Comparison of ENCODE assay signal across 1 cellular context in the genomic region with DNA sequence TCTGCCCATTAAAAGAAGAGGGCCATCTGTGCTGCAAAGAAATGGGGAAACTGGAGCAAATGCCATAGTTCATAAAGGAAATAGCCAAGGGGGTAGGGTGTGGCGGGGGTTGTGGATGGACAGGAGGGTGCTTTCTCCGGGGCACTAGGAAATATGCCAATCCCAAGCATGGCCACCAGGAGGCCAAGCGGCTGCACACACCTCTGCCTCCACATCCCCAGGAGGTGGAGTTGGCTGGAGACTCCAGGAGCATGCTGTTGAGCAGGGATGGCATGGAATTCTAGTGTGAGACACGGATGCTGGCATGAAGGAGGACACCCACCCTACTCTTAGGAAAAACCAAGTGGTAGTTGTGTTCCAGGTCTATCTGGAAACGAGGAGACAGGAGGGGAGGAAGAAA.
TF ChIP-seq lines count a peak whose summit lies in the region.

No MANE protein-coding gene starts in this region.

TF ChIP-seq in WTC11, 78 proteins besides CTCF, POLR2A, EP300 and RAD21 (continued from another document):
- no peak for TF ChIP-seq ZNF512 (CRISPR knock-in tag; IDR thresholded peaks at IDR 0.05; ENCODE audit: borderline replicate concordance)
- TF ChIP-seq, protein P1, sequence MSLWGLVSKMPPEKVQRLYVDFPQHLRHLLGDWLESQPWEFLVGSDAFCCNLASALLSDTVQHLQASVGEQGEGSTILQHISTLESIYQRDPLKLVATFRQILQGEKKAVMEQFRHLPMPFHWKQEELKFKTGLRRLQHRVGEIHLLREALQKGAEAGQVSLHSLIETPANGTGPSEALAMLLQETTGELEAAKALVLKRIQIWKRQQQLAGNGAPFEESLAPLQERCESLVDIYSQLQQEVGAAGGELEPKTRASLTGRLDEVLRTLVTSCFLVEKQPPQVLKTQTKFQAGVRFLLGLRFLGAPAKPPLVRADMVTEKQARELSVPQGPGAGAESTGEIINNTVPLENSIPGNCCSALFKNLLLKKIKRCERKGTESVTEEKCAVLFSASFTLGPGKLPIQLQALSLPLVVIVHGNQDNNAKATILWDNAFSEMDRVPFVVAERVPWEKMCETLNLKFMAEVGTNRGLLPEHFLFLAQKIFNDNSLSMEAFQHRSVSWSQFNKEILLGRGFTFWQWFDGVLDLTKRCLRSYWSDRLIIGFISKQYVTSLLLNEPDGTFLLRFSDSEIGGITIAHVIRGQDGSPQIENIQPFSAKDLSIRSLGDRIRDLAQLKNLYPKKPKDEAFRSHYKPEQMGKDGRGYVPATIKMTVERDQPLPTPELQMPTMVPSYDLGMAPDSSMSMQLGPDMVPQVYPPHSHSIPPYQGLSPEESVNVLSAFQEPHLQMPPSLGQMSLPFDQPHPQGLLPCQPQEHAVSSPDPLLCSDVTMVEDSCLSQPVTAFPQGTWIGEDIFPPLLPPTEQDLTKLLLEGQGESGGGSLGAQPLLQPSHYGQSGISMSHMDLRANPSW (CRISPR knock-in tag; conservative IDR thresholded peaks at IDR 0.05; ENCODE audit: low read depth): no peak
- no peak for TF ChIP-seq CREB1 (CRISPR knock-in tag; IDR thresholded peaks at IDR 0.05)
- no peak for TF ChIP-seq NFATC4 (CRISPR knock-in tag; IDR thresholded peaks at IDR 0.05)
- TF ChIP-seq JAZF1 (CRISPR knock-in tag; IDR thresholded peaks at IDR 0.05): no peak
- TF ChIP-seq PREB (CRISPR knock-in tag; IDR thresholded peaks at IDR 0.05; ENCODE audit: borderline replicate concordance): no peak
- TF ChIP-seq TP53 (CRISPR knock-in tag; IDR thresholded peaks at IDR 0.05): no peak
- no peak for TF ChIP-seq MYBL2 (CRISPR knock-in tag; IDR thresholded peaks at IDR 0.05)
- no peak for TF ChIP-seq ATF1 (CRISPR knock-in tag; IDR thresholded peaks at IDR 0.05)
- no peak for TF ChIP-seq PRRX2 (CRISPR knock-in tag; IDR thresholded peaks at IDR 0.05)
